ENCODE assay signal across 7 cellular contexts in the genomic region with DNA sequence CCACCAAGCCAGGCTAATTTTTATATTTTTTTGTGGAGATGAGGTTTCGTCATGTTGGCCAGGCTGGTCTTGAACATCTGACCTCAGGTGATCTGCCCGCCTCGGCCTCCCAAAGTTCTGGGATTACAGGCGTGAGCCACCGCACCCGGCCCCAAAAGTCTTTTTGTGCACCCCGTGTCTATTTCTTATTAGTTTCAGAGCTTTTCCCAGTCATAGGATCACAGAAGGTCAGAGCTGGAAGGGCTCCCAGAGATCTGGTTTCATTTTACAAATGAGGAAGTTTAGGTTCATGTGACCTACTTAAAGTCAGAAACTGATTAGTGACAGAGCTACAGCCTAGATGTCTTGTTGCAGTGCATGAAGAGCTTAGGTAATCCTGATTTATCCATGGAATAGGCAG. TPM values are rescaled to one million over a fixed set of nuclear protein-coding genes. Genes with fewer than 3 reads are reported as not detected.
A peak's percentile ranks its signal among the peaks of the same experiment; 100 is the strongest.
DNase-seq lines count a peak whose midpoint lies in the region; ATAC-seq and TF ChIP-seq lines count a peak whose summit lies in the region.

No MANE protein-coding gene starts in this region.

- H3K79me1 ChIP-seq in IMR-90 (ENCODE audit: low read depth in 1 of 2, low read length in 2 of 2), result peaks cover 24 to 30% of the 10 kb centered on the region in 2 experiments

- H3K27ac ChIP-seq in IMR-90 (ENCODE audit: insufficient read depth, low read length) (no peak overlapping the region), gastroesophageal sphincter (peak overlapping the region; percentile 88 to 97 (median 92)), spleen (peak overlapping the region; percentile 42 to 99 (median 98))

- no peak for TF ChIP-seq POLR2A in IMR-90 (IDR thresholded peaks at IDR 0.05; ENCODE audit: low read depth, low read length)
- TF ChIP-seq POLR2A in gastroesophageal sphincter (IDR thresholded peaks at IDR 0.05), result no peak
- no peak for TF ChIP-seq POLR2A in spleen (IDR thresholded peaks at IDR 0.05)

- H4K20me1 ChIP-seq in IMR-90 (ENCODE audit: insufficient read depth, low read length), result peaks cover 6% of the 10 kb centered on the region; the same call in 1 of the 2 replicates

- BruUV-seq in IMR-90 (replicated peaks; lab: Mats Ljungman, UMichigan), result no TSS peak

- no peak overlapping the region for H2AK9ac ChIP-seq in IMR-90 (replicated peaks; ENCODE audit: low read depth, low read length, poor library complexity)

- H4K5ac ChIP-seq in IMR-90 (ENCODE audit: low read depth, low read length), result no peak overlapping the region

- peaks cover 36% of the 10 kb centered on the region for H3K4me1 Mint-ChIP-seq in activated T-cell treated with anti-CD3 and anti-CD28 coated beads, Interleukin-2, amount 50 U/mL, for 24 hours (ENCODE audit: low read depth)

- in situ Hi-C loops in IMR-90 (cut with MboI; ENCODE audit: low sequenced_read_pairs), result loop anchor here (10.0 kb wide), 1 partner anchor 92 kb away; no protein-coding TSS in a partner anchor

- no peak overlapping the region for H3K18ac ChIP-seq in IMR-90 (ENCODE audit: low read depth, low read length)

- H3K9ac ChIP-seq in IMR-90 (ENCODE audit: low read depth, low read length), result no peak overlapping the region

- no peak overlapping the region for H3K14ac ChIP-seq in IMR-90 (replicated peaks; ENCODE audit: low read depth, low read length)

- no peak overlapping the region for H3K23ac ChIP-seq in IMR-90 (ENCODE audit: low read depth, low read length)

- no peak overlapping the region for H2BK120ac ChIP-seq in IMR-90 (ENCODE audit: low read depth, low read length)

- no peaks in the 10 kb centered on the region for H3K36me3 Mint-ChIP-seq in activated T-cell treated with anti-CD3 and anti-CD28 coated beads, Interleukin-2, amount 50 U/mL, for 24 hours (ENCODE audit: low read depth)

- H3K27me3 Mint-ChIP-seq in activated T-cell treated with anti-CD3 and anti-CD28 coated beads, Interleukin-2, amount 50 U/mL, for 24 hours, result no peaks in the 10 kb centered on the region

- no peak overlapping the region for H4K8ac ChIP-seq in IMR-90 (ENCODE audit: low read depth in 2 of 2, low read length in 2 of 2)

- no peak for TF ChIP-seq CTCF in IMR-90 (conservative IDR thresholded peaks at IDR 0.05; ENCODE audit: low read depth, low read length)
- no peak for TF ChIP-seq CTCF in gastroesophageal sphincter (IDR thresholded peaks at IDR 0.05)
- TF ChIP-seq CTCF in spleen (IDR thresholded peaks at IDR 0.05 in 8 of 11, conservative IDR thresholded peaks at IDR 0.05 in 3 of 11), result no peak

- POLR2A ChIA-PET in IMR-90 (lab: Charles Lee; ENCODE audit: unreplicated experiment), result interaction anchor here (1.9 kb wide), 1 partner anchor 37 kb away, joined by 6 read pairs; no protein-coding TSS in a partner anchor

- H3K27me3 ChIP-seq in IMR-90 (ENCODE audit: control insufficient read depth, insufficient read depth, low read length) (no peaks in the 10 kb centered on the region), gastroesophageal sphincter (no peaks in the 10 kb centered on the region), spleen (replicated peaks in 1 of 7) (no peaks in the 10 kb centered on the region)

- CTCF ChIA-PET in IMR-90 (lab: Yijun Ruan, JAX), result interaction anchor here (1.1 kb wide), 1 partner anchor 99 kb away, joined by 3 read pairs; no protein-coding TSS in a partner anchor

- no CpG with 5 or more reads among the region's 7 CpGs for WGBS in IMR-90 (ENCODE audit: extremely low coverage in 2 of 2, insufficient read length in 1 of 2), 2 experiments
- WGBS in gastroesophageal sphincter (ENCODE audit: low coverage in 1 of 2), 2 donors, result no CpG with 5 or more reads among the region's 7 CpGs
- WGBS in spleen, 5 donors, result 57 to 74% (median 67%) methylated on average over 7 of the region's 7 CpGs

- dilution Hi-C loops in IMR-90 (cut with HindIII; ENCODE audit: low sequenced_read_pairs, unreplicated experiment), result no loop called here

- H2BK20ac ChIP-seq in IMR-90 (ENCODE audit: low read depth, low read length), result no peak overlapping the region

- no peak overlapping the region for H4K91ac ChIP-seq in IMR-90 (ENCODE audit: insufficient read depth, low read depth, low read length)

- H3K56ac ChIP-seq in IMR-90 (ENCODE audit: extremely low read depth, insufficient read depth, low read length), result no peak overlapping the region

- H3K4ac ChIP-seq in IMR-90 (ENCODE audit: low read depth, low read length), result no peak overlapping the region

- no peak overlapping the region for H3K27ac Mint-ChIP-seq in activated T-cell treated with anti-CD3 and anti-CD28 coated beads, Interleukin-2, amount 50 U/mL, for 24 hours

- 0 out of 2 replicates have a peak overlapping the region, but pooled peaks have one; percentile 52 for H3K4me2 ChIP-seq in IMR-90 (ENCODE audit: low read depth, low read length)

- H2BK15ac ChIP-seq in IMR-90 (ENCODE audit: low read depth, low read length), result no peak overlapping the region

- TF ChIP-seq RAD21 in IMR-90 (IDR thresholded peaks at IDR 0.05; ENCODE audit: low read length), result no peak

- no peaks in the 10 kb centered on the region for H3K9me1 ChIP-seq in IMR-90 (ENCODE audit: insufficient read depth, low read length)

- H3K9me3 Mint-ChIP-seq in activated T-cell treated with anti-CD3 and anti-CD28 coated beads, Interleukin-2, amount 50 U/mL, for 24 hours, result no peaks in the 10 kb centered on the region

- no peak overlapping the region for H2BK5ac ChIP-seq in IMR-90 (ENCODE audit: low read depth, low read length, poor library complexity, severe bottlenecking)

- H2AK5ac ChIP-seq in IMR-90 (ENCODE audit: low read depth, low read length), result no peak overlapping the region

- H3K9me3 ChIP-seq in IMR-90 (ENCODE audit: control insufficient read depth, insufficient read depth, low read length), result no peaks in the 10 kb centered on the region
- H3K9me3 ChIP-seq in gastroesophageal sphincter, result no peaks in the 10 kb centered on the region
- H3K9me3 ChIP-seq in spleen, result no peaks in the 10 kb centered on the region

- H3K4me3 ChIP-seq in IMR-90 (ENCODE audit: insufficient read depth, low read depth, low read length), result no peak overlapping the region
- H3K4me3 ChIP-seq in gastroesophageal sphincter, result no peak overlapping the region
- H3K4me3 ChIP-seq in spleen, result peak overlapping the region in 1 of 8 donors; percentile 85

- DNase-seq in IMR-90, result peak; percentile 11
- DNase-seq in RPMI7951 (ENCODE audit: low read depth), result peak; percentile 37
- DNase-seq in spleen, result peak; percentile 73
- DNase-seq in NCI-H1092 (lab: John Stamatoyannopoulos, UW), result no peak
- no peak for DNase-seq in activated T-cell treated with anti-CD3 and anti-CD28 coated beads, Interleukin-2, amount 50 U/mL, for 24 hours

- no peak overlapping the region for H2AFZ ChIP-seq in IMR-90 (replicated peaks; ENCODE audit: low read length, poor library complexity)

- no peak for TF ChIP-seq EP300 in gastroesophageal sphincter (IDR thresholded peaks at IDR 0.05)

- no peak overlapping the region for H3K4me3 Mint-ChIP-seq in activated T-cell treated with anti-CD3 and anti-CD28 coated beads, Interleukin-2, amount 50 U/mL, for 24 hours

- peaks cover 6% of the 10 kb centered on the region for H3K4me1 ChIP-seq in IMR-90 (ENCODE audit: control insufficient read depth, insufficient read depth, low read length)
- peaks cover 5 to 60% (median 7%) of the 10 kb centered on the region in 3 donors for H3K4me1 ChIP-seq in gastroesophageal sphincter
- H3K4me1 ChIP-seq in spleen, result peaks cover 20 to 47% (median 41%) of the 10 kb centered on the region in 6 donors

- intact Hi-C loops in IMR-90 (cut with micrococcal nuclease) (no loop called here), spleen (cut with DNase I; ENCODE audit: low total_unique reads) (no loop called here)

- no peaks in the 10 kb centered on the region for H3K36me3 ChIP-seq in IMR-90 (ENCODE audit: control insufficient read depth, insufficient read depth, low read length)
- H3K36me3 ChIP-seq in gastroesophageal sphincter, result no peaks in the 10 kb centered on the region
- H3K36me3 ChIP-seq in spleen, result no peaks in the 10 kb centered on the region

- ATAC-seq in IMR-90 (ENCODE audit: low read depth) (no peak), gastroesophageal sphincter (no peak), GM18861 (IDR thresholded peaks at IDR 0.05; ENCODE audit: unreplicated experiment) (no peak)

TF ChIP-seq in IMR-90, 13 proteins besides CTCF, POLR2A, EP300 and RAD21 (continues in another document):
- no peak for TF ChIP-seq CHD1 (IDR thresholded peaks at IDR 0.05; ENCODE audit: low read depth, low read length)
- no peak for TF ChIP-seq RCOR1 (IDR thresholded peaks at IDR 0.05; ENCODE audit: insufficient replicate concordance, low read length)
- no peak for TF ChIP-seq CEBPB (IDR thresholded peaks at IDR 0.05; ENCODE audit: low read depth, low read length)
- TF ChIP-seq, protein P1, sequence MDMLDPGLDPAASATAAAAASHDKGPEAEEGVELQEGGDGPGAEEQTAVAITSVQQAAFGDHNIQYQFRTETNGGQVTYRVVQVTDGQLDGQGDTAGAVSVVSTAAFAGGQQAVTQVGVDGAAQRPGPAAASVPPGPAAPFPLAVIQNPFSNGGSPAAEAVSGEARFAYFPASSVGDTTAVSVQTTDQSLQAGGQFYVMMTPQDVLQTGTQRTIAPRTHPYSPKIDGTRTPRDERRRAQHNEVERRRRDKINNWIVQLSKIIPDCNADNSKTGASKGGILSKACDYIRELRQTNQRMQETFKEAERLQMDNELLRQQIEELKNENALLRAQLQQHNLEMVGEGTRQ (IDR thresholded peaks at IDR 0.05; ENCODE audit: low read depth, low read length), result no peak
- no peak for TF ChIP-seq FOS (IDR thresholded peaks at IDR 0.05; ENCODE audit: low read depth, low read length)
- no peak for TF ChIP-seq MAZ (IDR thresholded peaks at IDR 0.05; ENCODE audit: borderline replicate concordance, low read depth, low read length)
- no peak for TF ChIP-seq MXI1 (IDR thresholded peaks at IDR 0.05; ENCODE audit: borderline replicate concordance, low read depth, low read length)
- TF ChIP-seq MAFK (IDR thresholded peaks at IDR 0.05; ENCODE audit: low read depth, low read length), result no peak
- no peak for TF ChIP-seq BHLHE40 (IDR thresholded peaks at IDR 0.05; ENCODE audit: low read depth, low read length)
- no peak for TF ChIP-seq NFE2L2 (IDR thresholded peaks at IDR 0.05; ENCODE audit: low read depth, low read length)
- no peak for TF ChIP-seq SMC3 (IDR thresholded peaks at IDR 0.05; ENCODE audit: low read depth, low read length)
- TF ChIP-seq RFX5 (IDR thresholded peaks at IDR 0.05; ENCODE audit: low read depth, low read length), result no peak

RNA-seq across cellular contexts. Expression of a gene that starts 1.6 kb away (rescaled TPM):
- total RNA-seq in IMR-90 (2012; rRNA removed) (5.7 and 14.4 TPM in 2 replicates), gastroesophageal sphincter (10 to 100 TPM; 29.0 to 52.3 (median 46.5) TPM), spleen (10 to 100 TPM; 20.4 to 43.3 (median 27.1) TPM)
- polyA plus RNA-seq in IMR-90 (2012; rRNA removed) (3.7 and 5.4 TPM in 2 replicates), spleen (1 to 10 TPM; 7.1 to 9.0 (median 8.6) TPM)
- polyA plus RNA-seq in IMR-90 (2012; cell fraction: cytosol; rRNA removed), result 0.65 and 1.2 TPM in 2 replicates
- 0.41 and 2.7 TPM in 2 replicates for polyA plus RNA-seq in IMR-90 (2012; cell fraction: nucleus; rRNA removed; ENCODE audit: low replicate concordance)
- 8.4 and 9.5 TPM in 2 replicates for total RNA-seq in RPMI7951 (2014; rRNA removed; shearing (Covaris generic))

Comparison
In these comparisons a context has a peak if more than half of its experiments do, and no peak if none do; other contexts are left out.
1. DNase-seq: peak in IMR-90 (single experiment), RPMI7951 (single experiment) and spleen (single experiment); none in NCI-H1092 (single experiment) and activated T-cell treated with anti-CD3 and anti-CD28 coated beads, Interleukin-2, amount 50 U/mL, for 24 hours (single experiment).